ENCODE assay signal across 7 cellular contexts in the genomic region with DNA sequence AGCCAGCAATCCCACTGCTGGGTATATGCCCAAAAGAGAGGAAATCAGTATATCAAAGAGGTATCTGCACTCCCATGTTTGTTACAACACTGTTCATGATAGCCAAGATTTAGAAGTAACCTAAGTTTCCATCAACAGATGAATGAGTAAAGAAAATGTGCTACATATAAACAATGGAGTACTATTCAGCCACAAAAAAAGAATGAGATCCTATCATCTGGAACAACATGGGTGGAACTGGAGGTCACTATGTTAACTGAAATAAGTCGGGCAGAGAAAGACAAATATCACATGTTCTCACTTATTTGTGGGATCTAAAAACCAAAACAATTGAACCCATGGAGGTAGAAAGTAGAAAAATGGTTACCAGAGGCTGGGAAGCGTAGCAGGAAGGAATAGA.
"Had no signal": no experiment of that assay in that cellular context is flagged by ENCODE, and none has a peak within 500 bp of the region (broad histone marks: within the 10 kb centered on the region; RNA-seq: fewer than 3 reads in every experiment).

No MANE protein-coding gene starts in this region.

- H2AFZ ChIP-seq: GM23338 had no signal

- H3K27me3 Mint-ChIP-seq: IgD-negative memory B cell had no signal

- H3K27ac Mint-ChIP-seq: H9, IgD-negative memory B cell had no signal

- DNase-seq: H9, HCEC 1CT, HFFc6 had no signal

- ATAC-seq: GM23338, HepG2 had no signal

- H3K4me3 ChIP-seq: GM23338 had no signal

- H3K9me3 Mint-ChIP-seq: GM23338, H9, HFFc6, IgD-negative memory B cell had no signal

- H3K4me3 Mint-ChIP-seq: GM23338, H9, HFFc6, IgD-negative memory B cell had no signal

- H3K4me2 ChIP-seq: GM23338 had no signal

- H3K27ac ChIP-seq: HL-60 had no signal
